9 cellular contexts compared by ENCODE assay signal in the genomic region with DNA sequence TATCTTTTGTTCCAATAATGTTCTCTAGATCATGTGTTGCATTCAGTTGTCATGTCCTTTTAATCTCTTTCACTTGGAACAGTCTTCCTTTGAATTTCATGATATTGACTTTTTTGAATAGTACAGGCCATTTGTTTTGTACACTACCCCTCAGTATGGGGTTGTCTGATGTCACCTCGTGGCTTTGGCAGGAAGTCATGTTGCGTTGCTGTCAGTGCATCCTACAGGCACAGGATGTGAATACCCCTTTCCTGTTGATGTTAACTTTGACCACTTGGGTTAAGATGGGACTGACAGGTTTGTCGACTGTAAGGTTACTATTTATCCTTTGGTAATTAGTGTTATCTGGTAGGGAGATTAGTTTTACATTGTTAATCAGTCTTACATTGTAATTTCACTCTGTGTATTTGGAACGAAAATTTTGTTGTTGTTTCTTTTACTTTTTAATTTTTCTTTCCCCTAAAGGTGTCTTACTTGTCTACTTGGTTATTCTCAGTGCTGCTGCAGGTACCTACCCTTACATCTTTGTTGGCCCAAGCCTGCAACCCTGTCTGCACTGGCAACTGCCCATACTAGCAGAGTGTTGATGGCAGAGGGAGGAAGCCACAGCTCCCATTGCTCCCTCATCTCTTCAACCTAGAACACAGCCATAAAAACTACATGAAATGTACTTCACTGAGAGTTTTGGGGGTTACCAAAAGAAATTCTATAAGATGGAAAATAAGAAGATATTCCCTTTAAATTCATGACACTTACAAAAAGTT. TPM values are rescaled to one million over a fixed set of nuclear protein-coding genes. Genes with fewer than 3 reads are reported as not detected.
A peak's percentile ranks its signal among the peaks of the same experiment; 100 is the strongest.
DNase-seq lines count a peak whose midpoint lies in the region; ATAC-seq, FAIRE-seq and TF ChIP-seq lines count a peak whose summit lies in the region.
"Had no signal": no experiment of that assay in that cellular context is flagged by ENCODE, and none has a peak within 500 bp of the region (broad histone marks: within the 10 kb centered on the region; RNA-seq: fewer than 3 reads in every experiment).

No MANE protein-coding gene starts in this region.

- peak; percentile 92 for ATAC-seq in HG03432 (IDR thresholded peaks at IDR 0.05; ENCODE audit: unreplicated experiment)

- H2AFZ ChIP-seq in hepatocyte, result no peak overlapping the region

- H3K36me3 ChIP-seq in suprapubic skin (no peaks in the 10 kb centered on the region), hepatocyte (replicated peaks; ENCODE audit: insufficient read depth, low read depth) (no peaks in the 10 kb centered on the region), testis (ENCODE audit: low read depth, missing control alignments) (no peaks in the 10 kb centered on the region)

- no peaks in the 10 kb centered on the region for H3K27me3 Mint-ChIP-seq in activated naive CD4-positive, alpha-beta T cell treated with anti-CD3 and anti-CD28 coated beads, Interleukin-2, amount 10 ng/mL, durations not matched to agents 7 days and 5 days
- H3K27me3 Mint-ChIP-seq in activated naive CD4-positive, alpha-beta T cell treated with anti-CD3 and anti-CD28 coated beads, Interleukin-2, amount 50 U/mL, for 24 hours, result no peaks in the 10 kb centered on the region

- H3K4me3 Mint-ChIP-seq in activated naive CD4-positive, alpha-beta T cell treated with anti-CD3 and anti-CD28 coated beads, Interleukin-2, amount 10 ng/mL, durations not matched to agents 7 days and 5 days, result no peak overlapping the region
- peak overlapping the region; percentile 59 for H3K4me3 Mint-ChIP-seq in activated naive CD4-positive, alpha-beta T cell treated with anti-CD3 and anti-CD28 coated beads, Interleukin-2, amount 50 U/mL, for 24 hours

- H3K4me2 ChIP-seq in hepatocyte, result no peak overlapping the region

- H3K27me3 ChIP-seq in suprapubic skin (peaks cover 24% of the 10 kb centered on the region), hepatocyte (peaks cover 6% of the 10 kb centered on the region), testis (no peaks in the 10 kb centered on the region)

- H4K20me1 ChIP-seq in hepatocyte (ENCODE audit: insufficient read depth, poor library complexity, severe bottlenecking), result no peaks in the 10 kb centered on the region

- no peak for TF ChIP-seq EP300 in suprapubic skin (IDR thresholded peaks at IDR 0.05)

- H3K9me3 Mint-ChIP-seq in activated naive CD4-positive, alpha-beta T cell treated with anti-CD3 and anti-CD28 coated beads, Interleukin-2, amount 10 ng/mL, durations not matched to agents 7 days and 5 days, result peaks cover 2% of the 10 kb centered on the region
- no peaks in the 10 kb centered on the region for H3K9me3 Mint-ChIP-seq in activated naive CD4-positive, alpha-beta T cell treated with anti-CD3 and anti-CD28 coated beads, Interleukin-2, amount 50 U/mL, for 24 hours

- intact Hi-C loops in testis (cut with DNase I; ENCODE audit: low total_unique reads), result no loop called here

- TF ChIP-seq CTCF in suprapubic skin (IDR thresholded peaks at IDR 0.05) (no peak), hepatocyte (IDR thresholded peaks at IDR 0.05; ENCODE audit: poor library complexity) (no peak), testis (IDR thresholded peaks at IDR 0.05) (no peak)

- DNase-seq in activated naive CD4-positive, alpha-beta T cell treated with anti-CD3 and anti-CD28 coated beads, Interleukin-2, amount 10 ng/mL, durations not matched to agents 7 days and 5 days, result peak; percentile 58
- no peak for DNase-seq in activated naive CD4-positive, alpha-beta T cell treated with Interleukin-2 at 50 U/mL for 16 hours
- DNase-seq in urothelium cell line (ENCODE audit: low spot score) (no peak), suprapubic skin (ENCODE audit: low spot score in 2 of 2) (no peak), hepatocyte (ENCODE audit: low spot score) (no peak), testis (no peak)

- H3K9me2 ChIP-seq in hepatocyte (replicated peaks; ENCODE audit: insufficient read depth), result no peaks in the 10 kb centered on the region

- 49% methylated on average over 4 of the region's 4 CpGs for WGBS in suprapubic skin
- 69% methylated on average over 4 of the region's 4 CpGs for WGBS in hepatocyte (ENCODE audit: low lambda C conversion rate, missing lambda C conversion rate)
- 70 to 76% methylated on average over 4 of the region's 4 CpGs for WGBS in testis, 2 donors

- H3K36me3 Mint-ChIP-seq in activated naive CD4-positive, alpha-beta T cell treated with anti-CD3 and anti-CD28 coated beads, Interleukin-2, amount 10 ng/mL, durations not matched to agents 7 days and 5 days, result peaks cover 5% of the 10 kb centered on the region
- H3K36me3 Mint-ChIP-seq in activated naive CD4-positive, alpha-beta T cell treated with anti-CD3 and anti-CD28 coated beads, Interleukin-2, amount 50 U/mL, for 24 hours, result no peaks in the 10 kb centered on the region

- peaks cover 38% of the 10 kb centered on the region for H3K4me1 Mint-ChIP-seq in activated naive CD4-positive, alpha-beta T cell treated with anti-CD3 and anti-CD28 coated beads, Interleukin-2, amount 10 ng/mL, durations not matched to agents 7 days and 5 days
- H3K4me1 Mint-ChIP-seq in activated naive CD4-positive, alpha-beta T cell treated with anti-CD3 and anti-CD28 coated beads, Interleukin-2, amount 50 U/mL, for 24 hours, result peaks cover 40% of the 10 kb centered on the region

- TF ChIP-seq POLR2A in suprapubic skin (IDR thresholded peaks at IDR 0.05) (no peak), testis (IDR thresholded peaks at IDR 0.05) (no peak)

- peak overlapping the region; percentile 84 for H3K27ac Mint-ChIP-seq in activated naive CD4-positive, alpha-beta T cell treated with anti-CD3 and anti-CD28 coated beads, Interleukin-2, amount 10 ng/mL, durations not matched to agents 7 days and 5 days
- H3K27ac Mint-ChIP-seq in activated naive CD4-positive, alpha-beta T cell treated with anti-CD3 and anti-CD28 coated beads, Interleukin-2, amount 50 U/mL, for 24 hours, result peak overlapping the region; percentile 80

- H3K4me1 ChIP-seq in suprapubic skin (no peaks in the 10 kb centered on the region), hepatocyte (ENCODE audit: insufficient read depth) (no peaks in the 10 kb centered on the region), testis (no peaks in the 10 kb centered on the region)

- CTCF ChIA-PET in activated naive CD4-positive, alpha-beta T cell treated with anti-CD3 and anti-CD28 coated beads, Interleukin-2, amount 10 ng/mL, durations not matched to agents 7 days and 5 days (lab: Charles Lee), result interaction anchor here (0.8 to 1.5 kb wide), 2 partner anchors 35 to 103 kb away, joined by 3 read pairs; no protein-coding TSS in a partner anchor

- no peak overlapping the region for H3K4me3 ChIP-seq in suprapubic skin
- H3K4me3 ChIP-seq in hepatocyte, result no peak overlapping the region
- no peak overlapping the region for H3K4me3 ChIP-seq in testis

- peak; percentile 73 for FAIRE-seq in urothelium cell line (lab: Jason Lieb, UNC)
- FAIRE-seq: astrocyte had no signal

- H3K9me3 ChIP-seq in suprapubic skin, result no peaks in the 10 kb centered on the region
- H3K9me3 ChIP-seq in hepatocyte (ENCODE audit: low read depth), result no peaks in the 10 kb centered on the region
- H3K9me3 ChIP-seq in testis, result no peaks in the 10 kb centered on the region

- H3K27ac ChIP-seq in suprapubic skin, result no peak overlapping the region
- no peak overlapping the region for H3K27ac ChIP-seq in hepatocyte
- H3K27ac ChIP-seq in testis, result no peak overlapping the region

- no peaks in the 10 kb centered on the region for H3K79me2 ChIP-seq in hepatocyte

RNA-seq across cellular contexts. Expression of gene ATP8A1, which starts 14.7 kb away (rescaled TPM):
- total RNA-seq in suprapubic skin (10 to 100 TPM in 1 of 4 donors, 1 to 10 TPM in 3; 5.9 to 16.5 (median 7.3) TPM), hepatocyte (42.1 and 52.3 TPM in 2 replicates), testis (10 to 100 TPM; 18.8 to 32.5 TPM)
- polyA plus RNA-seq in hepatocyte (3.3 and 4.4 TPM in 2 replicates), testis (ENCODE audit: insufficient read depth, low read depth, low replicate concordance) (5.5 TPM)
